In genomic region chr5:133686566-133686965, GRCh38 we compare ENCODE assay signal across 18 cellular contexts.
A peak's percentile ranks its signal among the peaks of the same experiment; 100 is the strongest.
DNase-seq lines count a peak whose midpoint lies in the region; ATAC-seq and TF ChIP-seq lines count a peak whose summit lies in the region.
"Had no signal": no experiment of that assay in that cellular context is flagged by ENCODE, and none has a peak within 500 bp of the region (broad histone marks: within the 10 kb centered on the region; RNA-seq: fewer than 3 reads in every experiment).

No MANE protein-coding gene starts in this region.

- no peak overlapping the region for H4K8ac ChIP-seq in neuronal stem cell (ENCODE audit: low read depth, low read length)

- H3K14ac ChIP-seq in neuronal stem cell (ENCODE audit: low read length) = no peak overlapping the region

- no peak overlapping the region for H2AFZ ChIP-seq in neuronal stem cell (ENCODE audit: low read length)

- H3K4me1 ChIP-seq in endodermal cell (ENCODE audit: control insufficient read depth, insufficient read depth, low read length) (peaks cover 10% of the 10 kb centered on the region), neuronal stem cell (ENCODE audit: control insufficient read depth in 2 of 2, insufficient read depth in 1 of 2, low read depth in 1 of 2, low read length in 2 of 2) (peaks cover 0 to 2% of the 10 kb centered on the region in 2 donors), esophagus squamous epithelium (peaks cover 3 to 8% (median 5%) of the 10 kb centered on the region in 3 donors)

- peaks cover 4% of the 10 kb centered on the region for H3K4me1 Mint-ChIP-seq in activated naive CD8-positive, alpha-beta T cell treated with anti-CD3 and anti-CD28 coated beads, Interleukin-2, amount 10 ng/mL, durations not matched to agents 7 days and 5 days
- H3K4me1 Mint-ChIP-seq in activated naive CD8-positive, alpha-beta T cell treated with anti-CD3 and anti-CD28 coated beads for 36 hours = peaks cover 2% of the 10 kb centered on the region
- peaks cover 28% of the 10 kb centered on the region for H3K4me1 Mint-ChIP-seq in endodermal cell
- H3K4me1 Mint-ChIP-seq: CD4-positive, alpha-beta memory T cell; IgD-negative memory B cell had no signal

- POLR2A ChIA-PET in activated naive CD8-positive, alpha-beta T cell treated with anti-CD3 and anti-CD28 coated beads, Interleukin-2, amount 10 ng/mL, durations not matched to agents 7 days and 5 days (lab: Charles Lee) = no interaction called here

- ATAC-seq in activated naive CD8-positive, alpha-beta T cell treated with anti-CD3 and anti-CD28 coated beads, Interleukin-2, amount 10 ng/mL, durations not matched to agents 7 days and 5 days (ENCODE audit: low read depth) = no peak
- ATAC-seq in GM18858 (IDR thresholded peaks at IDR 0.05; ENCODE audit: unreplicated experiment) = no peak
- ATAC-seq: HepG2 had no signal

- no peak overlapping the region for H2BK5ac ChIP-seq in neuronal stem cell (ENCODE audit: low read length)

- peak overlapping the region; percentile 17 for H3K4ac ChIP-seq in neuronal stem cell (ENCODE audit: low read length)

- H2BK12ac ChIP-seq in neuronal stem cell (ENCODE audit: low read length) = no peak overlapping the region

- H3K9me3 ChIP-seq in endodermal cell (ENCODE audit: control insufficient read depth, low read length) (no peaks in the 10 kb centered on the region), neuronal stem cell (replicated peaks in 1 of 2; ENCODE audit: control insufficient read depth in 2 of 2, insufficient read depth in 1 of 2, low read depth in 1 of 2, low read length in 2 of 2) (no peaks in the 10 kb centered on the region), esophagus squamous epithelium (no peaks in the 10 kb centered on the region)
- H3K9me3 ChIP-seq: BLaER1 had no signal

- H3K36me3 ChIP-seq in endodermal cell (ENCODE audit: control insufficient read depth, insufficient read depth, low read length) (no peaks in the 10 kb centered on the region), neuronal stem cell (replicated peaks in 1 of 2; ENCODE audit: control insufficient read depth in 2 of 2, insufficient read depth in 2 of 2, low read length in 2 of 2) (no peaks in the 10 kb centered on the region), esophagus squamous epithelium (no peaks in the 10 kb centered on the region)
- H3K36me3 ChIP-seq: BLaER1 had no signal

- peak overlapping the region; percentile 6 for H2BK120ac ChIP-seq in neuronal stem cell (ENCODE audit: low read depth, low read length)

- 59 to 83% methylated on average over 3 of the region's 3 CpGs for WGBS in endodermal cell (ENCODE audit: insufficient coverage in 1 of 2, insufficient read length in 1 of 2), 2 experiments
- no CpG with 5 or more reads among the region's 3 CpGs for WGBS in neuronal stem cell (ENCODE audit: extremely low coverage in 2 of 2, insufficient read length in 2 of 2, insufficient replicate concordance in 1 of 2), 2 donors
- WGBS in esophagus squamous epithelium, 2 donors = 45 to 63% methylated on average over 3 of the region's 3 CpGs

- peak overlapping the region; percentile 56 for H3K18ac ChIP-seq in neuronal stem cell (ENCODE audit: low read length)

- no peak overlapping the region for H3K4me2 ChIP-seq in neuronal stem cell (ENCODE audit: insufficient read depth, low read length, poor library complexity, severe bottlenecking)
- H3K4me2 ChIP-seq: BLaER1 had no signal

- intact Hi-C loops in posterior vena cava (cut with DNase I) = no loop called here
- intact Hi-C loops in esophagus squamous epithelium (cut with DNase I) = no loop called here

- H3K27ac ChIP-seq in endodermal cell (ENCODE audit: low read depth, low read length) (no peak overlapping the region), neuronal stem cell (replicated peaks; ENCODE audit: low read length) (no peak overlapping the region), esophagus squamous epithelium (no peak overlapping the region)
- H3K27ac ChIP-seq: BLaER1 had no signal

- H3K27me3 Mint-ChIP-seq in activated naive CD8-positive, alpha-beta T cell treated with anti-CD3 and anti-CD28 coated beads, Interleukin-2, amount 10 ng/mL, durations not matched to agents 7 days and 5 days = peaks cover 21% of the 10 kb centered on the region
- peaks cover 24% of the 10 kb centered on the region for H3K27me3 Mint-ChIP-seq in activated naive CD8-positive, alpha-beta T cell treated with anti-CD3 and anti-CD28 coated beads for 36 hours
- H3K27me3 Mint-ChIP-seq in endodermal cell (ENCODE audit: insufficient read depth) = peaks cover 54% of the 10 kb centered on the region

- H3K4me3 ChIP-seq in endodermal cell (ENCODE audit: low read length) = no peak overlapping the region
- H3K4me3 ChIP-seq in neuronal stem cell (ENCODE audit: low read length in 2 of 2) = no peak overlapping the region
- no peak overlapping the region for H3K4me3 ChIP-seq in esophagus squamous epithelium
- H3K4me3 ChIP-seq: BLaER1 had no signal

- no peaks in the 10 kb centered on the region for H3K27me3 ChIP-seq in endodermal cell (ENCODE audit: control insufficient read depth, insufficient read depth, low read length, poor library complexity, severe bottlenecking)
- H3K27me3 ChIP-seq in neuronal stem cell (ENCODE audit: control insufficient read depth in 3 of 3, insufficient read depth in 3 of 3, low read depth in 1 of 3, low read length in 3 of 3) = no peaks in the 10 kb centered on the region
- peaks cover 0 to 53% (median 0%) of the 10 kb centered on the region in 4 donors for H3K27me3 ChIP-seq in esophagus squamous epithelium
- H3K27me3 ChIP-seq: BLaER1 had no signal

- no peaks in the 10 kb centered on the region for H3K36me3 Mint-ChIP-seq in activated naive CD8-positive, alpha-beta T cell treated with anti-CD3 and anti-CD28 coated beads, Interleukin-2, amount 10 ng/mL, durations not matched to agents 7 days and 5 days
- H3K36me3 Mint-ChIP-seq in activated naive CD8-positive, alpha-beta T cell treated with anti-CD3 and anti-CD28 coated beads for 36 hours = no peaks in the 10 kb centered on the region
- no peaks in the 10 kb centered on the region for H3K36me3 Mint-ChIP-seq in endodermal cell (ENCODE audit: low read depth)
- H3K36me3 Mint-ChIP-seq: CD14-positive monocyte; CD4-positive, alpha-beta memory T cell; IgD-negative memory B cell had no signal

- H4K91ac ChIP-seq in neuronal stem cell (ENCODE audit: low read depth, low read length, poor library complexity) = no peak overlapping the region

- no peaks in the 10 kb centered on the region for H3K79me1 ChIP-seq in neuronal stem cell (ENCODE audit: low read depth, low read length)

- no peak overlapping the region for H3K4me3 Mint-ChIP-seq in activated naive CD8-positive, alpha-beta T cell treated with anti-CD3 and anti-CD28 coated beads, Interleukin-2, amount 10 ng/mL, durations not matched to agents 7 days and 5 days
- no peak overlapping the region for H3K4me3 Mint-ChIP-seq in activated naive CD8-positive, alpha-beta T cell treated with anti-CD3 and anti-CD28 coated beads for 36 hours
- H3K4me3 Mint-ChIP-seq in endodermal cell = peak overlapping the region; percentile 29
- H3K4me3 Mint-ChIP-seq: CD14-positive monocyte; CD4-positive, alpha-beta memory T cell; HFFc6; IgD-negative memory B cell had no signal

- no peak overlapping the region for H3K23ac ChIP-seq in neuronal stem cell (ENCODE audit: low read depth, low read length, poor library complexity)

- no peak overlapping the region for H2BK15ac ChIP-seq in neuronal stem cell (ENCODE audit: low read length)

- TF ChIP-seq CTCF in endodermal cell (conservative IDR thresholded peaks at IDR 0.05) (no peak), esophagus squamous epithelium (IDR thresholded peaks at IDR 0.05) (no peak)

- H2AK5ac ChIP-seq in neuronal stem cell (ENCODE audit: low read depth, low read length) = no peak overlapping the region

- no peaks in the 10 kb centered on the region for H3K9me3 Mint-ChIP-seq in activated naive CD8-positive, alpha-beta T cell treated with anti-CD3 and anti-CD28 coated beads, Interleukin-2, amount 10 ng/mL, durations not matched to agents 7 days and 5 days
- no peaks in the 10 kb centered on the region for H3K9me3 Mint-ChIP-seq in activated naive CD8-positive, alpha-beta T cell treated with anti-CD3 and anti-CD28 coated beads for 36 hours
- H3K9me3 Mint-ChIP-seq in endodermal cell = no peaks in the 10 kb centered on the region
- H3K9me3 Mint-ChIP-seq: CD14-positive monocyte; CD4-positive, alpha-beta memory T cell; HFFc6; IgD-negative memory B cell had no signal

- H3K9ac ChIP-seq in endodermal cell (ENCODE audit: extremely low read depth, low read length, poor library complexity, severe bottlenecking) = no peak overlapping the region
- no peak overlapping the region for H3K9ac ChIP-seq in neuronal stem cell (ENCODE audit: low read depth, low read length, poor library complexity)
- H3K9ac ChIP-seq: BLaER1 had no signal

- H3K27ac Mint-ChIP-seq in activated naive CD8-positive, alpha-beta T cell treated with anti-CD3 and anti-CD28 coated beads, Interleukin-2, amount 10 ng/mL, durations not matched to agents 7 days and 5 days = peak overlapping the region; percentile 6
- H3K27ac Mint-ChIP-seq in activated naive CD8-positive, alpha-beta T cell treated with anti-CD3 and anti-CD28 coated beads for 36 hours = no peak overlapping the region
- H3K27ac Mint-ChIP-seq in endodermal cell = peak overlapping the region; percentile 1
- H3K27ac Mint-ChIP-seq: CD14-positive monocyte; CD4-positive, alpha-beta memory T cell; HFFc6; IgD-negative memory B cell had no signal

- DNase-seq in activated naive CD8-positive, alpha-beta T cell treated with anti-CD3 and anti-CD28 coated beads, Interleukin-2, amount 10 ng/mL, durations not matched to agents 7 days and 5 days = no peak
- DNase-seq in activated naive CD8-positive, alpha-beta T cell treated with anti-CD3 and anti-CD28 coated beads for 36 hours = no peak
- DNase-seq in endodermal cell = no peak
- DNase-seq in neuronal stem cell (ENCODE audit: low spot score) = no peak
- no peak for DNase-seq in posterior vena cava (ENCODE audit: low spot score)
- DNase-seq in esophagus squamous epithelium (lab: John Stamatoyannopoulos, UW) = no peak
- DNase-seq: 8988T; CD4-positive, alpha-beta memory T cell; DMS153; DMS79; GDM1; HCEC 1CT; HFFc6 had no signal

- TF ChIP-seq POLR2A in esophagus squamous epithelium (IDR thresholded peaks at IDR 0.05) = no peak
